ENCODE assay signal across 27 cellular contexts in the genomic region with DNA sequence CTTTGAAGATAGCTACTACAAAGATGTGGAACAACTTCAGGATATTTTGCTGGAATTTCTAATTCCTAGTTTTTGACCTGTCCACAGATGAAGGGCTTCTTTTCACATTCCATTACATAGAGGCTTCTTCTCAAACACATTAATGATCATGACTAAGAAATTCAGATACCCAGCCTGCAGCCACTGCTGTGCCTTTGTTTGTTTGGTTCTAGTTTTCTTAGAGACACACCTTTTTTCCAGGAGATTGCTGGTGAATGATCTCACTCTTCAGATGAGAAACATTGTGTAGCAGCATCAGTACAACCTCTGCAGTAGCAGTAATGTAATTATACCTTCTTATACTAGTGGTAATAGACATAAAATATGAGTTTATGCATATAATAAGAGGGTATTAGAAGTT. TPM values are rescaled to one million over a fixed set of nuclear protein-coding genes. Genes with fewer than 3 reads are reported as not detected.
A peak's percentile ranks its signal among the peaks of the same experiment; 100 is the strongest.
DNase-seq lines count a peak whose midpoint lies in the region; ATAC-seq, FAIRE-seq and TF ChIP-seq lines count a peak whose summit lies in the region.
"Had no signal": no experiment of that assay in that cellular context is flagged by ENCODE, and none has a peak within 500 bp of the region (broad histone marks: within the 10 kb centered on the region; RNA-seq: fewer than 3 reads in every experiment).

No MANE protein-coding gene starts in this region.

- no peak overlapping the region for H2AFZ ChIP-seq in keratinocyte (ENCODE audit: control insufficient read depth, low read length)
- no peak overlapping the region for H2AFZ ChIP-seq in mesenchymal stem cell (ENCODE audit: low read depth, low read length)

- no peak overlapping the region for H2BK15ac ChIP-seq in mesenchymal stem cell (ENCODE audit: low read depth, poor library complexity, severe bottlenecking)

- peaks cover 0 to 4% (median 0%) of the 10 kb centered on the region in 7 donors for H3K9me3 Mint-ChIP-seq in CD4-positive, CD25-positive, alpha-beta regulatory T cell
- H3K9me3 Mint-ChIP-seq: activated T-helper 17 cell treated with anti-CD3 and anti-CD28 coated beads, Interleukin-2, amount 50 U/mL, for 72 hours; dendritic cell treated with granulocyte-macrophage colony-stimulating factor and Interleukin-4, amounts not matched to agents 40 ng/mL and 50 ng/mL, for 4 days; natural killer cell had no signal

- dilution Hi-C loops in keratinocyte (cut with MboI; ENCODE audit: extremely low pct_ligation_motif_present, low sequenced_read_pairs) = no loop called here

- H4K8ac ChIP-seq in mesenchymal stem cell (ENCODE audit: low read length) = no peak overlapping the region

- H3K79me2 ChIP-seq in keratinocyte (ENCODE audit: control insufficient read depth, insufficient read depth, low read length) = peaks cover 58% of the 10 kb centered on the region

- H3K4me2 ChIP-seq in keratinocyte (ENCODE audit: control insufficient read depth, extremely low read depth, insufficient read depth, low read depth, low read length) (no peak overlapping the region), mesenchymal stem cell (ENCODE audit: low read length, poor library complexity, severe bottlenecking) (no peak overlapping the region)

- H3K9me3 ChIP-seq in CD4-positive, CD25-positive, alpha-beta regulatory T cell (ENCODE audit: control insufficient read depth in 2 of 2, low read length in 2 of 2) = no peaks in the 10 kb centered on the region
- H3K9me3 ChIP-seq in SK-N-MC (ENCODE audit: low read depth, low read length) (no peaks in the 10 kb centered on the region), keratinocyte (ENCODE audit: control insufficient read depth, low read depth, low read length) (no peaks in the 10 kb centered on the region), mesenchymal stem cell (ENCODE audit: control insufficient read depth, low read length) (no peaks in the 10 kb centered on the region)
- H3K9me3 ChIP-seq: ovary, uterus had no signal

- no peak overlapping the region for H2BK5ac ChIP-seq in mesenchymal stem cell (ENCODE audit: low read depth, low read length, poor library complexity, severe bottlenecking)

- TF ChIP-seq CTCF in keratinocyte (optimal IDR thresholded peaks at IDR 0.05 in 1 of 3, IDR thresholded peaks at IDR 0.05 in 1 of 3, conservative IDR thresholded peaks at IDR 0.05 in 1 of 3; ENCODE audit: extremely low read depth in 1 of 3, insufficient read depth in 2 of 3, low read length in 3 of 3) = no peak

- H4K20me1 ChIP-seq in keratinocyte (ENCODE audit: control insufficient read depth, extremely low read depth, insufficient read depth, low read length) = no peaks in the 10 kb centered on the region

- peak; percentile 79 for FAIRE-seq in keratinocyte (lab: Jason Lieb, UNC)
- FAIRE-seq: GM12892 had no signal

- no peaks in the 10 kb centered on the region for H3K36me3 ChIP-seq in CD4-positive, CD25-positive, alpha-beta regulatory T cell (ENCODE audit: control insufficient read depth, insufficient read depth, low read length)
- H3K36me3 ChIP-seq in SK-N-MC (ENCODE audit: insufficient read depth, low read length) (peaks cover under 1% of the 10 kb centered on the region; the same call in 1 of the 2 replicates), keratinocyte (ENCODE audit: control insufficient read depth in 2 of 2, extremely low read depth in 1 of 2, insufficient read depth in 2 of 2, low read length in 2 of 2) (no peaks in the 10 kb centered on the region), mesenchymal stem cell (ENCODE audit: control insufficient read depth in 1 of 2, insufficient read depth in 2 of 2, low read depth in 1 of 2, low read length in 2 of 2) (no peaks in the 10 kb centered on the region)
- H3K36me3 ChIP-seq: ovary, uterus had no signal

- no peaks in the 10 kb centered on the region for H3K27me3 ChIP-seq in CD4-positive, CD25-positive, alpha-beta regulatory T cell (ENCODE audit: control insufficient read depth, insufficient read depth, low read length)
- no peaks in the 10 kb centered on the region for H3K27me3 ChIP-seq in keratinocyte (ENCODE audit: control insufficient read depth, extremely low read depth, insufficient read depth, low read length)
- no peaks in the 10 kb centered on the region for H3K27me3 ChIP-seq in mesenchymal stem cell (ENCODE audit: control insufficient read depth in 1 of 2, insufficient read depth in 1 of 2, low read length in 2 of 2)
- H3K27me3 ChIP-seq: ovary, uterus had no signal

- H3K27ac ChIP-seq in CD4-positive, CD25-positive, alpha-beta regulatory T cell (ENCODE audit: insufficient read depth, low read length, poor library complexity, severe bottlenecking) = no peak overlapping the region
- peak overlapping the region; percentile 7; the same call in 1 of the 2 replicates for H3K27ac ChIP-seq in SK-N-MC
- H3K27ac ChIP-seq in keratinocyte (ENCODE audit: control insufficient read depth, insufficient read depth, low read length) = no peak overlapping the region
- H3K27ac ChIP-seq in mesenchymal stem cell (ENCODE audit: low read length, poor library complexity, severe bottlenecking) = no peak overlapping the region
- H3K27ac ChIP-seq: ovary, uterus had no signal

- H2BK120ac ChIP-seq in mesenchymal stem cell (ENCODE audit: low read depth, low read length) = no peak overlapping the region

- no peak overlapping the region for H3K4ac ChIP-seq in mesenchymal stem cell (ENCODE audit: low read depth in 1 of 2, low read length in 2 of 2)

- H3K18ac ChIP-seq in mesenchymal stem cell (ENCODE audit: low read depth in 1 of 2, low read length in 2 of 2) = no peak overlapping the region

- DNase-seq in CD4-positive, CD25-positive, alpha-beta regulatory T cell = peak in 1 of 3 donors; percentile 65
- DNase-seq in HPDE6-E6E7 (ENCODE audit: extremely low spot score) = peak; percentile 9
- no peak for DNase-seq in SK-N-MC (ENCODE audit: low read depth, low spot score)
- DNase-seq in keratinocyte (ENCODE audit: low read depth, low spot score) = no peak
- DNase-seq in T-helper 2 cell = no peak
- no peak for DNase-seq in putamen (ENCODE audit: low spot score)
- DNase-seq in mesenchymal stem cell = no peak
- DNase-seq: activated CD4-positive, alpha-beta T cell treated with anti-CD3 and anti-CD28 coated beads, Interleukin-2, amount 50 U/mL, for 48 hours; activated CD4-positive, CD25-positive, alpha-beta regulatory T cell; activated CD8-positive, alpha-beta memory T cell treated with anti-CD3 and anti-CD28 coated beads, Interleukin-2, amount 50 U/mL, for 48 hours; anterior cingulate cortex; caudate nucleus; COR-L47; DMS79 treated with DMSO at 0.1 percent for 48 hours; H9; natural killer cell; NCI-H2171; ovary; right cardiac atrium; stimulated activated CD4-positive, alpha-beta T cell treated with anti-CD3 and anti-CD28 coated beads, Interleukin-4, amount 100 ng/mL, for 1 hour; stimulated activated naive CD4-positive, alpha-beta T cell; uterus had no signal

- H3K79me1 ChIP-seq in mesenchymal stem cell (replicated peaks; ENCODE audit: low read length, poor library complexity, severe bottlenecking) = peaks cover 17% of the 10 kb centered on the region

- no peaks in the 10 kb centered on the region for H3K9me1 ChIP-seq in keratinocyte (ENCODE audit: control insufficient read depth, extremely low read depth, insufficient read depth, low read length)

- H3K9ac ChIP-seq in SK-N-MC (ENCODE audit: insufficient read length) (no peak overlapping the region), keratinocyte (ENCODE audit: control insufficient read depth, extremely low read depth, insufficient read depth, low read length) (no peak overlapping the region), mesenchymal stem cell (ENCODE audit: low read length) (no peak overlapping the region)

- H3K4me1 ChIP-seq in CD4-positive, CD25-positive, alpha-beta regulatory T cell (ENCODE audit: control insufficient read depth, insufficient read depth, low read length, poor library complexity, severe bottlenecking) = peaks cover 22% of the 10 kb centered on the region
- H3K4me1 ChIP-seq in keratinocyte (ENCODE audit: control insufficient read depth, extremely low read depth, insufficient read depth, low read length) (peaks cover 20% of the 10 kb centered on the region), mesenchymal stem cell (ENCODE audit: control insufficient read depth, insufficient read depth, low read depth, low read length) (no peaks in the 10 kb centered on the region)

- no peaks in the 10 kb centered on the region for H3K36me3 Mint-ChIP-seq in CD4-positive, CD25-positive, alpha-beta regulatory T cell
- H3K36me3 Mint-ChIP-seq: natural killer cell had no signal

- H3K4me1 Mint-ChIP-seq in CD4-positive, CD25-positive, alpha-beta regulatory T cell = peaks cover 21 to 65% (median 54%) of the 10 kb centered on the region in 4 donors

- peak overlapping the region in 2 of 3 donors; percentile 10 to 24 for H3K27ac Mint-ChIP-seq in CD4-positive, CD25-positive, alpha-beta regulatory T cell
- H3K27ac Mint-ChIP-seq: activated naive CD4-positive, alpha-beta T cell treated with anti-CD3 and anti-CD28 coated beads, Interleukin-2, amount 50 U/mL, for 72 hours; activated T-helper 17 cell treated with anti-CD3 and anti-CD28 coated beads, Interleukin-2, amount 50 U/mL, for 72 hours; dendritic cell treated with granulocyte-macrophage colony-stimulating factor and Interleukin-4, amounts not matched to agents 40 ng/mL and 50 ng/mL, for 4 days; H9; natural killer cell had no signal

- no peak overlapping the region for H2AK5ac ChIP-seq in mesenchymal stem cell (ENCODE audit: low read length, severe bottlenecking)

- H3K14ac ChIP-seq in mesenchymal stem cell (ENCODE audit: low read length in 2 of 2) = no peak overlapping the region

- H3K4me3 Mint-ChIP-seq in CD4-positive, CD25-positive, alpha-beta regulatory T cell = peak overlapping the region in 1 of 4 donors; percentile 45
- H3K4me3 Mint-ChIP-seq: activated T-helper 17 cell treated with anti-CD3 and anti-CD28 coated beads, Interleukin-2, amount 50 U/mL, for 72 hours; dendritic cell treated with granulocyte-macrophage colony-stimulating factor and Interleukin-4, amounts not matched to agents 40 ng/mL and 50 ng/mL, for 4 days; H9; natural killer cell had no signal

- H3K4me3 ChIP-seq in CD4-positive, CD25-positive, alpha-beta regulatory T cell (ENCODE audit: low read depth, low read length) = no peak overlapping the region
- H3K4me3 ChIP-seq in SK-N-MC (no peak overlapping the region), keratinocyte (ENCODE audit: control insufficient read depth in 2 of 3, extremely low read depth in 1 of 3, insufficient read depth in 2 of 3, low read depth in 1 of 3, low read length in 3 of 3) (no peak overlapping the region), mesenchymal stem cell (ENCODE audit: insufficient read depth in 1 of 2, low read depth in 1 of 2, low read length in 2 of 2) (no peak overlapping the region)
- H3K4me3 ChIP-seq: ovary, uterus had no signal

- no peak overlapping the region for H2BK12ac ChIP-seq in mesenchymal stem cell (ENCODE audit: low read length in 2 of 2)

- H3K23ac ChIP-seq in mesenchymal stem cell (ENCODE audit: low read length in 2 of 2) = no peak overlapping the region

- no peak for ATAC-seq in CD4-positive, CD25-positive, alpha-beta regulatory T cell (ENCODE audit: low read depth in 2 of 2)
- no peak for ATAC-seq in HG02588 (IDR thresholded peaks at IDR 0.05; ENCODE audit: unreplicated experiment)
- ATAC-seq: activated naive CD4-positive, alpha-beta T cell treated with anti-CD3 and anti-CD28 coated beads, Interleukin-2, amount 50 U/mL, for 72 hours; activated T-helper 17 cell treated with anti-CD3 and anti-CD28 coated beads, Interleukin-2, amount 50 U/mL, for 72 hours; natural killer cell; right cardiac atrium had no signal

- H4K91ac ChIP-seq in mesenchymal stem cell (ENCODE audit: low read length) = no peak overlapping the region

- peaks cover under 1% of the 10 kb centered on the region for H3K27me3 Mint-ChIP-seq in CD4-positive, CD25-positive, alpha-beta regulatory T cell
- H3K27me3 Mint-ChIP-seq: activated T-helper 17 cell treated with anti-CD3 and anti-CD28 coated beads, Interleukin-2, amount 50 U/mL, for 72 hours; dendritic cell treated with granulocyte-macrophage colony-stimulating factor and Interleukin-4, amounts not matched to agents 40 ng/mL and 50 ng/mL, for 4 days had no signal

RNA-seq across cellular contexts. Expression of a gene that starts 5.0 kb away (rescaled TPM):
- total RNA-seq in CD4-positive, CD25-positive, alpha-beta regulatory T cell = 29.8 TPM
- 10 to 100 TPM in 2 of 4 donors, 1 to 10 TPM in 2; 9.0 to 10.2 (median 9.9) TPM for polyA plus RNA-seq in CD4-positive, CD25-positive, alpha-beta regulatory T cell
- polyA plus RNA-seq in keratinocyte = 6.0 to 10.7 TPM (median 7.1 TPM) in 3 replicates
- polyA plus RNA-seq in keratinocyte (2011; ENCODE audit: low read depth) = 10.8 TPM
- 4.8 and 8.6 TPM in 2 replicates for polyA plus RNA-seq in keratinocyte (2011; cell fraction: cytosol; rRNA removed)
- polyA plus RNA-seq in keratinocyte (2011; cell fraction: nucleus; rRNA removed) = 7.2 and 10.1 TPM in 2 replicates
- polyA plus RNA-seq in keratinocyte (2012; ENCODE audit: low replicate concordance) = 6.8 and 8.0 TPM in 2 replicates
- polyA minus RNA-seq in keratinocyte = 3.1 to 22.0 TPM (median 6.6 TPM) in 3 replicates
- polyA minus RNA-seq in keratinocyte (2011; cell fraction: cytosol; rRNA and poly(A)+ RNA removed) = 6.5 TPM
- 9.4 and 17.6 TPM in 2 replicates for polyA minus RNA-seq in keratinocyte (2011; cell fraction: nucleus; rRNA and poly(A)+ RNA removed)
- polyA plus RNA-seq in mesenchymal stem cell (2013, experiment 1 of 2) = 6.9 TPM
- 7.4 TPM for polyA plus RNA-seq in mesenchymal stem cell (2013, experiment 2 of 2)
